In the genomic region with DNA sequence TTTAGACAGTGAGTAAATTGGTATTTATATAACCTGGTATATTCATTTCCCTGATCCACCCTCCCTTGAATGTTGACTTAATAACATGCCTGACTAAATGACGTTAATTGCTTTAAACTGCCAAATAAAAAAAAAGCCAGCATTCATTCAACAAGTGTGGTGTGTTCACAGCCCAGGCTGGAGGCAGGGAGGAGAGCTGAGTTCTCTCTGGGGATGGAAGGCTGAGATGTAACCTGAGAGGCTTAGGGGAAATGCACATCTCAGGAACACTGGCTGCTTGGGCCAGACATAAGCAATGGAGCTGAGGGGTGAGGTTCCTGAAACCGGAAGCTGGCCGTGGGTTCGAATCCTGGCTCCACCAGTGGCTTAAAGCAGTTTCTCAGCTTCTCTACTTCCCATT, we compare ENCODE assay signal across 18 cellular contexts.
"Had no signal": no experiment of that assay in that cellular context is flagged by ENCODE, and none has a peak within 500 bp of the region (broad histone marks: within the 10 kb centered on the region; RNA-seq: fewer than 3 reads in every experiment).

No MANE protein-coding gene starts in this region.

- ATAC-seq: stimulated activated naive B cell treated with anti-CD40 and anti-IgM and Interleukin-4, amounts not matched to agents 10 μg/mL and 1 μg/mL and 100 μg/mL, for 72 hours; upper lobe of right lung had no signal

- DNase-seq: activated CD4-positive, alpha-beta memory T cell treated with anti-CD3 and anti-CD28 coated beads, Interleukin-2, amount 10 ng/mL, durations not matched to agents 7 days and 5 days; activated CD4-positive, alpha-beta T cell treated with anti-CD3 and anti-CD28 coated beads for 1 hour; activated CD4-positive, alpha-beta T cell treated with anti-CD3 and anti-CD28 coated beads, Interleukin-2, amount 10 ng/mL, durations not matched to agents 7 days and 5 days; activated CD8-positive, alpha-beta memory T cell treated with anti-CD3 and anti-CD28 coated beads, Interleukin-2, amount 50 U/mL, for 48 hours; activated gamma-delta T cell; activated naive CD4-positive, alpha-beta T cell treated with anti-CD3 and anti-CD28 coated beads, Interleukin-2, amount 10 ng/mL, durations not matched to agents 7 days and 5 days; activated naive CD8-positive, alpha-beta T cell treated with anti-CD3 and anti-CD28 coated beads, Interleukin-2, amount 10 ng/mL, durations not matched to agents 7 days and 5 days; activated T-cell treated with anti-CD3 and anti-CD28 coated beads, Interleukin-2, amount 50 U/mL, for 24 hours; cerebellar nuclear complex; colonic mucosa; effector CD8-positive, alpha-beta T cell; glutamatergic neuron; left ventricle myocardium superior; stimulated activated CD4-positive, alpha-beta T cell treated with anti-CD3 and anti-CD28 coated beads, Interleukin-15, amount 100 ng/mL, for 24 hours; stimulated activated CD4-positive, alpha-beta T cell treated with anti-CD3 and anti-CD28 coated beads, Interleukin-2, amount 100 ng/mL, for 24 hours; stimulated activated naive B cell treated with anti-CD40 and anti-IgM and Interleukin-4, amounts not matched to agents 10 μg/mL and 1 μg/mL and 100 μg/mL, for 72 hours; tibial artery; upper lobe of right lung had no signal
